22 cellular contexts compared by ENCODE assay signal in the genomic region with DNA sequence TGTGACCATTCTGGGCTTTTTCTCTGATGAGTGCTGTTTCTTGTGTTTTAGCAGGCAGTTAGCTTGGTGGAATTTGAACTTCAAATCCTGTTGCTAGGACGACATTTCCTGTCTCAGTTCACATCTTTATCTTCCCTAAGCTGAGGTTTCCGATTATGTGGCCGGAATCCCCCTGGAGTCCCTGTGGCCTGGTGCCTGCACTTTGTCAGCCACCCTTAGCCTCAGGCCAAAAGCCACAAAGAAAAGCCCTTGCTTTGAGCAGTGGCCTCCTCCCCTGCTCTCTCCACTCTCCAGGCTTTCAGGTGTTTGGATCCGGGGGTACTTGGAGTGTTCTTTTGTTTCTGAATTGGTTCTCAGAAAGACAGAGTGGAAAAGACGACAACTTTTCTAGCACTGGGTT. TPM values are rescaled to one million over a fixed set of nuclear protein-coding genes. Genes with fewer than 3 reads are reported as not detected.
DNase-seq lines count a peak whose midpoint lies in the region; ATAC-seq, FAIRE-seq and TF ChIP-seq lines count a peak whose summit lies in the region.
"Had no signal": no experiment of that assay in that cellular context is flagged by ENCODE, and none has a peak within 500 bp of the region (broad histone marks: within the 10 kb centered on the region; RNA-seq: fewer than 3 reads in every experiment).

No MANE protein-coding gene starts in this region.

- TF ChIP-seq POLR2A in A549 (IDR thresholded peaks at IDR 0.05; ENCODE audit: low read length) = no peak
- TF ChIP-seq POLR2A in GM12878 (IDR thresholded peaks at IDR 0.05; ENCODE audit: low read depth, low read length) = no peak

- CTCF ChIA-PET in A549 (lab: Yijun Ruan, JAX) = interaction anchor here (0.7 to 1.6 kb wide), 4 partner anchors 9 to 115 kb away, joined by 3 to 7 read pairs (median 4); no protein-coding TSS in a partner anchor
- CTCF ChIA-PET in GM12878 (lab: Yijun Ruan, JAX) = interaction anchor here (1.7 kb wide), 1 partner anchor 90 kb away, joined by 3 read pairs; no protein-coding TSS in a partner anchor
- CTCF ChIA-PET in activated CD8-positive, alpha-beta T cell treated with anti-CD3 and anti-CD28 coated beads for 36 hours (lab: Charles Lee) = no interaction called here

- RAD21 ChIA-PET in GM12878 (lab: Charles Lee; ENCODE audit: unreplicated experiment) = interaction anchor here (1.6 kb wide), 1 partner anchor 89 kb away, joined by 6 read pairs; no protein-coding TSS in a partner anchor

- WGBS in A549 (ENCODE audit: missing lambda C conversion rate) = 80% methylated on average over 5 of the region's 5 CpGs
- WGBS in GM12878 (ENCODE audit: insufficient coverage, insufficient replicate concordance, low lambda C conversion rate, missing lambda C conversion rate) = 33% methylated on average over 5 of the region's 5 CpGs

- intact Hi-C loops in GM12878 (cut with micrococcal nuclease; ENCODE audit: unreplicated experiment) (no loop called here), lower lobe of right lung (cut with DNase I) (no loop called here)
- intact Hi-C loops in activated CD8-positive, alpha-beta T cell treated with anti-CD3 and anti-CD28 coated beads for 36 hours (cut with micrococcal nuclease) = no loop called here

- H3K9me3 ChIP-seq in A549 (peaks cover 5% of the 10 kb centered on the region; the same call in 2 of the 3 replicates), GM12878 (replicated peaks; ENCODE audit: control insufficient read depth, insufficient read depth, low read length) (no peaks in the 10 kb centered on the region), lower lobe of right lung (no peaks in the 10 kb centered on the region)

- H3K4me2 ChIP-seq in A549 (peak overlapping the region; percentile 9; the same call in 1 of the 3 replicates), GM12878 (ENCODE audit: control insufficient read depth, insufficient read depth) (0 out of 2 replicates have a peak overlapping the region, but pooled peaks have one; percentile 5)

- H3K36me3 Mint-ChIP-seq in activated CD8-positive, alpha-beta T cell treated with anti-CD3 and anti-CD28 coated beads for 36 hours (ENCODE audit: low read depth) = no peaks in the 10 kb centered on the region
- H3K36me3 Mint-ChIP-seq: activated naive CD4-positive, alpha-beta T cell treated with anti-CD3 and anti-CD28 coated beads, Interleukin-2, amount 50 U/mL, for 72 hours; CD8-positive, alpha-beta T cell had no signal

- H4K20me1 ChIP-seq in GM12878 (ENCODE audit: control insufficient read depth, insufficient read depth) = no peaks in the 10 kb centered on the region

- TF ChIP-seq CTCF in A549 (IDR thresholded peaks at IDR 0.05) = no peak
- no peak for TF ChIP-seq CTCF in GM12878 (IDR thresholded peaks at IDR 0.05 in 2 of 3, conservative IDR thresholded peaks at IDR 0.05 in 1 of 3; ENCODE audit: control insufficient read depth in 2 of 3, extremely low read depth in 1 of 3, insufficient read depth in 1 of 3, low read depth in 3 of 3, low read length in 3 of 3)
- TF ChIP-seq CTCF in lower lobe of right lung (IDR thresholded peaks at IDR 0.05) = no peak
- no peak for TF ChIP-seq CTCF in activated CD8-positive, alpha-beta T cell treated with anti-CD3 and anti-CD28 coated beads for 36 hours (IDR thresholded peaks at IDR 0.05)

- TF ChIP-seq RAD21 in A549 (conservative IDR thresholded peaks at IDR 0.05 in 1 of 2, IDR thresholded peaks at IDR 0.05 in 1 of 2) (no peak), GM12878 (IDR thresholded peaks at IDR 0.05; ENCODE audit: insufficient read depth, low read depth, low read length) (no peak)

- no peak overlapping the region for H3K4me3 Mint-ChIP-seq in activated CD8-positive, alpha-beta T cell treated with anti-CD3 and anti-CD28 coated beads for 36 hours
- H3K4me3 Mint-ChIP-seq: activated T-cell treated with anti-CD3 and anti-CD28 coated beads, Interleukin-2, amount 50 U/mL, for 4 hours; CD8-positive, alpha-beta T cell had no signal

- H3K27ac Mint-ChIP-seq in activated CD8-positive, alpha-beta T cell treated with anti-CD3 and anti-CD28 coated beads for 36 hours = no peak overlapping the region
- H3K27ac Mint-ChIP-seq: activated naive CD4-positive, alpha-beta T cell treated with anti-CD3 and anti-CD28 coated beads, Interleukin-2, amount 50 U/mL, for 72 hours; CD8-positive, alpha-beta T cell had no signal

- peaks cover 1% of the 10 kb centered on the region for H3K9me3 Mint-ChIP-seq in activated CD8-positive, alpha-beta T cell treated with anti-CD3 and anti-CD28 coated beads for 36 hours
- H3K9me3 Mint-ChIP-seq: activated naive CD4-positive, alpha-beta T cell treated with anti-CD3 and anti-CD28 coated beads, Interleukin-2, amount 50 U/mL, for 72 hours; activated T-cell treated with anti-CD3 and anti-CD28 coated beads, Interleukin-2, amount 50 U/mL, for 4 hours had no signal

- POLR2A ChIA-PET in A549 (lab: Yijun Ruan, JAX) = interaction anchor here (1.0 kb wide), 1 partner anchor 21 kb away, joined by 3 read pairs; no protein-coding TSS in a partner anchor
- POLR2A ChIA-PET in GM12878 (lab: Charles Lee) = no interaction called here
- POLR2A ChIA-PET in activated CD8-positive, alpha-beta T cell treated with anti-CD3 and anti-CD28 coated beads for 36 hours (lab: Charles Lee) = no interaction called here

- SMC1A ChIA-PET in GM12878 (lab: Charles Lee; ENCODE audit: uncharacterized antibody, unreplicated experiment) = interaction anchor here (0.6 to 1.4 kb wide), 4 partner anchors 16 to 90 kb away, joined by 3 to 5 read pairs (median 4); no protein-coding TSS in a partner anchor

- peaks cover 8% of the 10 kb centered on the region for H3K27me3 Mint-ChIP-seq in activated CD8-positive, alpha-beta T cell treated with anti-CD3 and anti-CD28 coated beads for 36 hours

- ATAC-seq in A549 = no peak
- ATAC-seq in GM12878 = peak; percentile 86
- ATAC-seq in lower lobe of right lung = no peak
- no peak for ATAC-seq in activated CD8-positive, alpha-beta T cell treated with anti-CD3 and anti-CD28 coated beads for 36 hours
- ATAC-seq in GM19397 (IDR thresholded peaks at IDR 0.05; ENCODE audit: unreplicated experiment) = no peak
- ATAC-seq: activated T-cell treated with anti-CD3 and anti-CD28 coated beads, Interleukin-2, amount 50 U/mL, for 4 hours; CD8-positive, alpha-beta T cell had no signal

- H3K27ac ChIP-seq in A549 (peak overlapping the region; percentile 95 to 96), GM12878 (ENCODE audit: control insufficient read depth, insufficient read depth) (no peak overlapping the region), lower lobe of right lung (no peak overlapping the region)
- H3K27ac ChIP-seq: left ventricle myocardium inferior, RWPE1 had no signal

- BruUV-seq in GM12878 (replicated peaks; lab: Mats Ljungman, UMichigan) = no TSS peak

- H3K27me3 ChIP-seq in GM12878 (replicated peaks in 1 of 2; ENCODE audit: control insufficient read depth in 2 of 2, insufficient read depth in 2 of 2, low read length in 1 of 2) (no peaks in the 10 kb centered on the region), lower lobe of right lung (ENCODE audit: low read depth) (no peaks in the 10 kb centered on the region)

- H3K36me3 ChIP-seq in GM12878 (ENCODE audit: control insufficient read depth in 2 of 2, insufficient read depth in 2 of 2, low read length in 1 of 2) = no peaks in the 10 kb centered on the region
- no peaks in the 10 kb centered on the region for H3K36me3 ChIP-seq in lower lobe of right lung
- H3K36me3 ChIP-seq: left ventricle myocardium inferior had no signal

- in situ Hi-C loops in GM12878 (cut with MboI) = no loop called here

- H3K4me3 ChIP-seq in A549 = no peak overlapping the region
- H3K4me3 ChIP-seq in GM12878 = no peak overlapping the region
- no peak overlapping the region for H3K4me3 ChIP-seq in lower lobe of right lung
- H3K4me3 ChIP-seq: left ventricle myocardium inferior had no signal

- TF ChIP-seq EP300 in A549 (IDR thresholded peaks at IDR 0.05) = no peak
- no peak for TF ChIP-seq EP300 in GM12878 (IDR thresholded peaks at IDR 0.05; ENCODE audit: borderline replicate concordance in 1 of 2, control insufficient read depth in 1 of 2, low read depth in 2 of 2, low read length in 2 of 2)

- FAIRE-seq in A549 (lab: Jason Lieb, UNC) (no peak), HTR-8/SVneo (lab: Jason Lieb, UNC) (peak; percentile 79), GM12878 (lab: Jason Lieb, UNC) (no peak)
- FAIRE-seq: GM12891, H54 had no signal

- peaks cover 8% of the 10 kb centered on the region for H3K4me1 Mint-ChIP-seq in activated CD8-positive, alpha-beta T cell treated with anti-CD3 and anti-CD28 coated beads for 36 hours (ENCODE audit: low read depth)

- H3K79me2 ChIP-seq in GM12878 (ENCODE audit: control insufficient read depth, insufficient read depth, low read length) = no peaks in the 10 kb centered on the region

- H2AFZ ChIP-seq in GM12878 (ENCODE audit: control insufficient read depth, low read depth, low read length) = no peak overlapping the region

- H3K9ac ChIP-seq in GM12878 (ENCODE audit: control insufficient read depth, insufficient read depth, low read length) = no peak overlapping the region

- DNase-seq in A549 (ENCODE audit: low read depth in 1 of 2, low spot score in 1 of 2) (no peak), HTR-8/SVneo (ENCODE audit: insufficient read length, low spot score) (no peak), GM12878 (ENCODE audit: low read depth, low spot score) (no peak), mesenteric fat pad (ENCODE audit: low spot score) (peak; percentile 18), NCI-H510A treated with DMSO at 0.1 percent for 48 hours (lab: John Stamatoyannopoulos, UW) (no peak), lower lobe of right lung (no peak)
- no peak for DNase-seq in activated CD8-positive, alpha-beta T cell treated with anti-CD3 and anti-CD28 coated beads for 36 hours
- DNase-seq: activated CD4-positive, CD25-positive, alpha-beta regulatory T cell treated with anti-CD3 and anti-CD28 coated beads, Interleukin-2, amount 50 U/mL, for 72 hours; activated CD8-positive, alpha-beta memory T cell treated with anti-CD3 and anti-CD28 coated beads for 24 hours; activated T-cell treated with anti-CD3 and anti-CD28 coated beads, Interleukin-2, amount 50 U/mL, for 4 hours; CD8-positive, alpha-beta T cell; left ventricle myocardium inferior; MM.1S; NCI-H1436 treated with DMSO at 0.1 percent for 48 hours; NCI-H2171; NCI-H526; T-helper 9 cell had no signal

- H3K4me1 ChIP-seq in A549 (peaks cover 54% of the 10 kb centered on the region), GM12878 (ENCODE audit: control insufficient read depth, insufficient read depth, low read length) (no peaks in the 10 kb centered on the region), lower lobe of right lung (no peaks in the 10 kb centered on the region)
- H3K4me1 ChIP-seq: left ventricle myocardium inferior had no signal

RNA-seq across cellular contexts. Expression of gene PMEPA1, which starts 59.9 kb away (rescaled TPM):
- 131 and 150 TPM in 2 replicates for polyA plus RNA-seq in A549 (2011; rRNA removed)
- polyA plus RNA-seq in A549 (2012; cell fraction: cytosol; rRNA removed) = 145 and 229 TPM in 2 replicates
- polyA plus RNA-seq in A549 (2012; cell fraction: nucleus; rRNA removed) = 263 and 339 TPM in 2 replicates
- polyA plus RNA-seq in A549 (2017; fragmentation: RNase III; extraction: RNeasy Plus Mini Kit Qiagen cat#74134 plus additional on column Dnase treatment) = 114 to 152 TPM (median 147 TPM) in 3 replicates
- polyA minus RNA-seq in A549 (2011; rRNA and poly(A)+ RNA removed) = 151 and 188 TPM in 2 replicates
- total RNA-seq in GM12878 (2013; cell fraction: nucleolus; rRNA removed) = 0.17 and 0.47 TPM in 2 replicates
- total RNA-seq in GM12878 (2014; rRNA removed) = not detected in 2 replicates
- total RNA-seq in GM12878 (2014; rRNA removed; fragmentation: Illumina TruSeq; extraction: Trizol) = 0.04 TPM in 1 of 2 replicates, not detected in the other
- 0.08 and 0.10 TPM in 2 replicates for total RNA-seq in GM12878 (2021)
- polyA plus RNA-seq in GM12878 (2011; ENCODE audit: low read depth) = 0.08 TPM
- polyA plus RNA-seq in GM12878 (2011; rRNA removed) = 0.03 and 0.07 TPM in 2 replicates
- polyA plus RNA-seq in GM12878 (2011; cell fraction: cytosol; rRNA removed) = 0.06 and 0.15 TPM in 2 replicates
- 0.10 and 0.12 TPM in 2 replicates for polyA plus RNA-seq in GM12878 (2011; cell fraction: nucleus; rRNA removed)
- 0.39 and 0.58 TPM in 2 replicates for polyA plus RNA-seq in GM12878 (2012)
- polyA plus RNA-seq in GM12878 (2014; fragmentation: Illumina TruSeq; extraction: Trizol) = 0.03 and 0.04 TPM in 2 replicates
- polyA plus RNA-seq in GM12878 (2014; fragmentation: Nextera tagmentation; extraction: Ambion mirVana) = under 1 TPM in 1 of 2 experiments, not detected in 1; 0.02 TPM
- polyA plus RNA-seq in GM12878 (2014; rRNA removed) = 0.03 and 0.04 TPM in 2 replicates
- polyA plus RNA-seq in GM12878 (2016; fragmentation: Nextera tagmentation; extraction: Ambion mirVana) = under 1 TPM in 1 of 2 experiments, not detected in 1; 0.04 TPM
- 0.15 and 0.26 TPM in 2 replicates for polyA minus RNA-seq in GM12878 (2011; rRNA and poly(A)+ RNA removed)
- 0.42 TPM in 1 of 2 replicates, not detected in the other for polyA minus RNA-seq in GM12878 (2011; cell fraction: cytosol; rRNA and poly(A)+ RNA removed)
- not detected in 2 replicates for polyA minus RNA-seq in GM12878 (2011; cell fraction: nucleus; rRNA and poly(A)+ RNA removed)
- 90.0 TPM for total RNA-seq in mesenteric fat pad
- 26.9 TPM for total RNA-seq in lower lobe of right lung
- 1 to 10 TPM; 1.7 to 2.0 TPM for total RNA-seq in activated CD8-positive, alpha-beta T cell treated with anti-CD3 and anti-CD28 coated beads for 36 hours

Comparison
In these comparisons a context has a peak if more than half of its experiments do, and no peak if none do; other contexts are left out.
1. H3K27ac ChIP-seq: peak in A549 (2 of 2); none in GM12878 (single experiment) and lower lobe of right lung (single experiment).